In the genomic region with DNA sequence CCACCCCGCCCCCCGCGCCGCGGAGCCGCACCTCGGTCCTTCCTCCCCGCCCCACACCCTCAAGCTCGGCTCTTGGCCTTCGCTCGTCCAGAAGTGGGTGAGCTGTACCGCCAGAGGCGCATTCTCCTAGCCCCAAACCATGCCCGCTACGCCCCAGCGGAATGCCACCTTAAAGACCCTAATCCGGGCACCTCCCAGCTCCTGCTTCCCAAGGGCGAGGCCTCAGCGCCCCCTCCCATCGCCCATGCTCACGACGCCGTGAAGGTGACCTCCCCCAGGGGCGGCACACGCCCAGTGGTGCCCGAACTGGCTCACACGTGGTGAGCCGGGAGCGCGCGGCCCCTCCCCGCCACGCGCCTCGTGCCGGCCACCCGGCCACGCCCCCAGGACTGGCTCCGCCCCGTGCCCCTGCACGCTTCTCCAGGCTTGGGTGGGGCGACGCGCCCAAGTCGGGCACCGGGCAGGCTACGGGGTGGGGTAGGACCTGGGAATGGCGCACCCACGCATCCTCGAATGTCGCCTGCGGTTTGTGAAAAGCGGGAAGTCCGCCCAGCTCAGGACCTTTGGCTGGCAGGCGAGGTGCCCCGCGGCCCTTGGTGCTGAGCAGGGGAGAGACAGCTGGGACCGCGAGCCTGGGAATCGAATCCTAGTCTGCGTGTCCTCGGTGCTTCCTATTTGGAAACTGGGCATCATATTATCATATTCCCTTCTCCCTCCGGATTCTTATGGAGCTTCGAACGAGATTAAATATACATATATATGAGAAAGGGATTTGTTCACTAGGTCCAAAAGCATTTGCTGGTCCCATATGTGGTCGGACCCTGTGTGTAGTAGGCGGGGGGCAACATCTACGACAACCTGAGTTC, we compare ENCODE assay signal across 8 cellular contexts. TPM values are rescaled to one million over a fixed set of nuclear protein-coding genes. Genes with fewer than 3 reads are reported as not detected.
DNase-seq lines count a peak whose midpoint lies in the region; ATAC-seq and TF ChIP-seq lines count a peak whose summit lies in the region.

No MANE protein-coding gene starts in this region.

- DNase-seq in NK-92 treated with Interleukin-12 subunit alpha and Interleukin-12 subunit beta, amount 100 ng/mL, for 24 hours (lab: John Stamatoyannopoulos, UW): peak; percentile 78
- DNase-seq in NK-92 (lab: John Stamatoyannopoulos, UW; ENCODE audit: unreplicated experiment) (no peak), NCI-H1930 (lab: John Stamatoyannopoulos, UW) (peak; percentile 74 to 89), T1000 (lab: John Stamatoyannopoulos, UW) (peak; percentile 45), astrocyte of the spinal cord (ENCODE audit: low read depth, low spot score) (peak; percentile 88), iPS DF 19.7 (ENCODE audit: low read depth, low spot score) (peak; percentile 85), sigmoid colon (peak; percentile 94)

- WGBS in sigmoid colon, 2 donors: 1% methylated on average over 68 of the region's 68 CpGs

- intact Hi-C loops in sigmoid colon (cut with DNase I): loop anchor here (1.0 to 2.0 kb wide), 3 partner anchors 14 to 26 kb away; partner anchors contain the start of gene NRSN2

- peaks cover 0 to 42% (median 30%) of the 10 kb centered on the region in 4 donors for H3K4me1 ChIP-seq in sigmoid colon

- peak overlapping the region; percentile 90 to 97 (median 96) for H3K27ac ChIP-seq in sigmoid colon

- peak; percentile 52 to 53 for TF ChIP-seq POLR2A in sigmoid colon (IDR thresholded peaks at IDR 0.05)

- peak overlapping the region; percentile 70 for H3K4me3 ChIP-seq in astrocyte of the spinal cord (ENCODE audit: low read depth, low read length)
- H3K4me3 ChIP-seq in sigmoid colon: peak overlapping the region; percentile 62 to 81 (median 64)

- peaks cover 0 to 9% (median 0%) of the 10 kb centered on the region in 4 donors for H3K36me3 ChIP-seq in sigmoid colon

- H3K9me3 ChIP-seq in sigmoid colon: no peaks in the 10 kb centered on the region

- no peak for TF ChIP-seq EP300 in sigmoid colon (IDR thresholded peaks at IDR 0.05)

- TF ChIP-seq CTCF in astrocyte of the spinal cord (IDR thresholded peaks at IDR 0.05; ENCODE audit: low read depth, low read length) (peak; percentile 39), sigmoid colon (IDR thresholded peaks at IDR 0.05) (peak in 3 of 4 experiments; percentile 15 to 25 (median 24))

- in situ Hi-C loops in astrocyte of the spinal cord (cut with HindIII; ENCODE audit: low sequenced_read_pairs): no loop called here

- H3K27me3 ChIP-seq in sigmoid colon: no peaks in the 10 kb centered on the region

- ATAC-seq in HG02970 (IDR thresholded peaks at IDR 0.05; ENCODE audit: low FRiP score, unreplicated experiment): peak; percentile 47

RNA-seq across cellular contexts. Expression of gene SOX12, which starts 0.9 kb away (rescaled TPM):
- 1 to 10 TPM; 3.6 to 9.7 (median 4.9) TPM for total RNA-seq in sigmoid colon
- 1 to 10 TPM; 1.2 to 3.9 (median 1.2) TPM for polyA plus RNA-seq in sigmoid colon

RNA-seq across cellular contexts. Expression of gene NRSN2, which starts 22.5 kb away (rescaled TPM):
- total RNA-seq in sigmoid colon: 10 to 100 TPM; 23.2 to 34.3 (median 27.6) TPM
- polyA plus RNA-seq in sigmoid colon: 10 to 100 TPM in 1 of 3 donors, 1 to 10 TPM in 2; 2.3 to 16.3 (median 7.8) TPM

RNA-seq across cellular contexts. Expression of gene ZCCHC3, which starts 27.0 kb away (rescaled TPM):
- total RNA-seq in sigmoid colon: 10 to 100 TPM in 3 of 4 donors, 1 to 10 TPM in 1; 9.7 to 22.1 (median 15.6) TPM
- polyA plus RNA-seq in sigmoid colon: 10 to 100 TPM in 1 of 3 donors, 1 to 10 TPM in 2; 6.0 to 11.7 (median 6.2) TPM

RNA-seq across cellular contexts. Expression of gene C20orf96, which starts 33.9 kb away (rescaled TPM):
- total RNA-seq in sigmoid colon: 1 to 10 TPM; 2.1 to 6.9 (median 3.1) TPM
- 1 to 10 TPM; 5.3 to 8.5 (median 5.4) TPM for polyA plus RNA-seq in sigmoid colon

RNA-seq across cellular contexts. Expression of gene TRIB3, which starts 56.1 kb away (rescaled TPM):
- 1 to 10 TPM; 1.4 to 2.9 (median 1.6) TPM for total RNA-seq in sigmoid colon
- polyA plus RNA-seq in sigmoid colon: 10 to 100 TPM in 2 of 3 donors, 1 to 10 TPM in 1; 9.6 to 29.2 (median 17.8) TPM
